8 cellular contexts compared by ENCODE assay signal in the genomic region with DNA sequence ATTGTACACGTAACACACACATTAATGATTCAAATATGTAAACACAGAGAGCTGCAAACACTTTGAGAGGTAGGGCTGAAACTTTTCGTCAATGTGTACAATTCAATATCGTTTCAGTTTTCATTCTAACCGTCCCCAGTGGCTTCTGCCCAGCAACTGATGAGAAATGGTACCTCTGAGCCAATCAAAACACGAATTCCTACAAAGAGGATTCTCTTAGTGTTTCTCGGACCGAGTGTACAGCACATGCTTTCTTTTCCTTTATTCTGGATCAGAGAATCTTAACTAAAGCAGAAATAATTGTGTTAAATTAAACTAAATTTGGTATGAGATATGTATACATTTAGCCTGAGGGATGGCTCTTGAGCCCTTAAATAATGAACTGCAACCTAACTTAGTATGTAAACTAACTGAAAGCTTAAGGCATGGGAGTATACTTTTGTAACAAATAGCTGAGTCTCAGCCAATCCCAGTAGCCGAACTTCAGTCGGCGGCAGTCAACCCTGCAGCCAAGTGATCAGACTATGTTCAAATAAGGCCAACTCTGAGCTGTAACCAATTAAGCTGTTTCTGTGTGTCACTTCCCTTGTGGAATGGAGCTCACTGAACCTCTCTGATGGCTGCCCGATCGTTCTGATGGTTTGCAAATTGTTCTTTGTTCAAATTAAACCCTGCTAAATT. TPM values are rescaled to one million over a fixed set of nuclear protein-coding genes. Genes with fewer than 3 reads are reported as not detected.
DNase-seq lines count a peak whose midpoint lies in the region; ATAC-seq and TF ChIP-seq lines count a peak whose summit lies in the region.

No MANE protein-coding gene starts in this region.

- ATAC-seq in HG03439 (IDR thresholded peaks at IDR 0.05; ENCODE audit: unreplicated experiment) = peak; percentile 95
- ATAC-seq in activated CD8-positive, alpha-beta T cell treated with anti-CD3 and anti-CD28 coated beads for 36 hours = peak; percentile 91

- intact Hi-C loops in activated CD8-positive, alpha-beta T cell treated with anti-CD3 and anti-CD28 coated beads for 36 hours (cut with micrococcal nuclease) = loop anchor here (5.0 kb wide), 1 partner anchor 58 kb away; no protein-coding TSS in a partner anchor

- peak overlapping the region; percentile 100 for H3K4me3 Mint-ChIP-seq in activated CD8-positive, alpha-beta T cell treated with anti-CD3 and anti-CD28 coated beads for 36 hours

- H3K27me3 Mint-ChIP-seq in activated CD8-positive, alpha-beta T cell treated with anti-CD3 and anti-CD28 coated beads for 36 hours = no peaks in the 10 kb centered on the region

- CTCF ChIA-PET in activated CD8-positive, alpha-beta T cell treated with anti-CD3 and anti-CD28 coated beads for 36 hours (lab: Charles Lee) = interaction anchor here (0.8 to 2.1 kb wide), 7 partner anchors 9 to 164 kb away, joined by 3 to 4 read pairs (median 3); no protein-coding TSS in a partner anchor

- POLR2A ChIA-PET in activated CD8-positive, alpha-beta T cell treated with anti-CD3 and anti-CD28 coated beads for 36 hours (lab: Charles Lee) = interaction anchor here (0.5 to 2.0 kb wide), 19 partner anchors 9 to 672 kb away, joined by 3 to 12 read pairs (median 3); a partner anchor contains a TSS

- H3K9me3 Mint-ChIP-seq in activated CD8-positive, alpha-beta T cell treated with anti-CD3 and anti-CD28 coated beads for 36 hours = peaks cover 12% of the 10 kb centered on the region

- peaks cover 27% of the 10 kb centered on the region for H3K36me3 Mint-ChIP-seq in activated CD8-positive, alpha-beta T cell treated with anti-CD3 and anti-CD28 coated beads for 36 hours (ENCODE audit: low read depth)

- TF ChIP-seq CTCF in activated CD8-positive, alpha-beta T cell treated with anti-CD3 and anti-CD28 coated beads for 36 hours (IDR thresholded peaks at IDR 0.05) = no peak

- H3K4me1 Mint-ChIP-seq in activated CD8-positive, alpha-beta T cell treated with anti-CD3 and anti-CD28 coated beads for 36 hours (ENCODE audit: low read depth) = peaks cover 38% of the 10 kb centered on the region

- DNase-seq in Ammon's horn (ENCODE audit: low spot score) = peak; percentile 89
- peak; percentile 60 for DNase-seq in GM19238 (ENCODE audit: insufficient read length, low spot score)
- peak; percentile 88 for DNase-seq in NCI-H82 treated with DMSO at 0.1 percent for 48 hours (lab: John Stamatoyannopoulos, UW; ENCODE audit: unreplicated experiment)
- peak; percentile 88 for DNase-seq in activated CD8-positive, alpha-beta T cell treated with anti-CD3 and anti-CD28 coated beads for 36 hours
- DNase-seq in effector CD8-positive, alpha-beta T cell (lab: John Stamatoyannopoulos, UW) = peak; percentile 62
- DNase-seq in medulla oblongata (ENCODE audit: extremely low spot score) = peak; percentile 96
- peak; percentile 30 for DNase-seq in stimulated activated CD8-positive, alpha-beta memory T cell treated with anti-CD3 and anti-CD28 coated beads, Interleukin-12 subunit alpha, Interleukin-12 subunit beta, amount 100 ng/mL, for 24 hours (ENCODE audit: extremely low read depth)

- peak overlapping the region; percentile 100 for H3K27ac Mint-ChIP-seq in activated CD8-positive, alpha-beta T cell treated with anti-CD3 and anti-CD28 coated beads for 36 hours

RNA-seq across cellular contexts. Expression of gene BTN2A1, which starts 16.1 kb away (rescaled TPM):
- total RNA-seq in activated CD8-positive, alpha-beta T cell treated with anti-CD3 and anti-CD28 coated beads for 36 hours = 10 to 100 TPM; 14.2 to 16.2 TPM

RNA-seq across cellular contexts. Expression of gene BTN1A1, which starts 26.2 kb away (rescaled TPM):
- under 1 TPM in 1 of 2 experiments, not detected in 1; 0.11 TPM for total RNA-seq in activated CD8-positive, alpha-beta T cell treated with anti-CD3 and anti-CD28 coated beads for 36 hours

RNA-seq across cellular contexts. Expression of gene BTN3A3, which starts 33.6 kb away (rescaled TPM):
- 10 to 100 TPM; 42.2 to 50.6 TPM for total RNA-seq in activated CD8-positive, alpha-beta T cell treated with anti-CD3 and anti-CD28 coated beads for 36 hours

Comparison
In these comparisons a context has a peak if more than half of its experiments do, and no peak if none do; other contexts are left out.
1. Peak in every context shown above with its lines: DNase-seq and ATAC-seq.
2. DNase-seq: peak in every context shown above with its lines; median percentile 96 in medulla oblongata; 89 in Ammon's horn; 88 in NCI-H82 treated with DMSO at 0.1 percent for 48 hours; 88 in activated CD8-positive, alpha-beta T cell treated with anti-CD3 and anti-CD28 coated beads for 36 hours; 62 in effector CD8-positive, alpha-beta T cell; 60 in GM19238; 30 in stimulated activated CD8-positive, alpha-beta memory T cell treated with anti-CD3 and anti-CD28 coated beads, Interleukin-12 subunit alpha, Interleukin-12 subunit beta, amount 100 ng/mL, for 24 hours.